Comparison of ENCODE assay signal across 29 cellular contexts in the genomic region with DNA sequence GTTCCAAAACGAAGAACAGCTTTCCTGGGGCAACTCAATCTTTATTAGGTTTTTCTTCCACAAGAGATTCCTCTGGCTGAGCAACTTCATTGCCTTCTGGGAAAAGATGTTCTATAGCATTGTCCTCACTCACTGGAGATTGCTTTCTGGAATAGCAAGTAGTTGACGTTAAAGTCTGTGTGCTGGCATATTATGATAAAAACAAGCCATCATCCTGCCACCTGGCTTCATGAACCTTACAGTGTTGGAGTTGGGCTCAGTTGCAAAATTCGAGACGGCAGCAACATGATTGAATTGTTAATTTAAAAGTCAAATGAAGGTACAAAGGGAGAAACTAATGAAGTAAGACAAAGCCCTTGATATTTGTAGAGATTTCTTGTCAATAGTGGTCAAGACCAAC.
"Had no signal": no experiment of that assay in that cellular context is flagged by ENCODE, and none has a peak within 500 bp of the region (broad histone marks: within the 10 kb centered on the region; RNA-seq: fewer than 3 reads in every experiment).

No MANE protein-coding gene starts in this region.

- H3K27ac Mint-ChIP-seq: stimulated activated effector memory CD8-positive, alpha-beta T cell treated with anti-CD3 and anti-CD28 coated beads, Interleukin-12 subunit alpha, Interleukin-12 subunit beta, amount 100 ng/mL, for 72 hours; stimulated activated memory B cell treated with anti-CD40 and anti-IgM and Interleukin-4, amounts not matched to agents 10 μg/mL and 1 μg/mL and 100 μg/mL, for 72 hours; stimulated activated naive B cell treated with anti-CD40 and anti-IgM and Interleukin-4, amounts not matched to agents 10 μg/mL and 1 μg/mL and 100 μg/mL, for 72 hours; stimulated activated naive CD8-positive, alpha-beta T cell treated with anti-CD3 and anti-CD28 coated beads, Interleukin-15, amount 100 ng/mL, for 72 hours; stimulated activated naive CD8-positive, alpha-beta T cell treated with anti-CD3 and anti-CD28 coated beads, Interleukin-15, Interleukin-2, amounts not matched to agents 100 ng/mL and 50 ng/mL, for 24 hours; type B pancreatic cell had no signal

- H3K4me1 Mint-ChIP-seq: stimulated activated effector memory CD8-positive, alpha-beta T cell treated with anti-CD3 and anti-CD28 coated beads, Interleukin-12 subunit alpha, Interleukin-12 subunit beta, amount 100 ng/mL, for 72 hours; stimulated activated memory B cell treated with anti-CD40 and anti-IgM and Interleukin-4, amounts not matched to agents 10 μg/mL and 1 μg/mL and 100 μg/mL, for 72 hours; stimulated activated naive B cell treated with anti-CD40 and anti-IgM and Interleukin-4, amounts not matched to agents 10 μg/mL and 1 μg/mL and 100 μg/mL, for 72 hours; stimulated activated naive CD8-positive, alpha-beta T cell treated with anti-CD3 and anti-CD28 coated beads, Interleukin-15, amount 100 ng/mL, for 72 hours had no signal

- H3K4me1 ChIP-seq: stomach, suprapubic skin, testis, thyroid gland, tibial artery, tibial nerve, transverse colon, upper lobe of left lung, upper lobe of right lung, uterus, vagina had no signal

- FAIRE-seq: urothelium cell line had no signal

- H3K9me3 ChIP-seq: stomach, testis, thoracic aorta, thyroid gland, tibial artery, tibial nerve, transverse colon, upper lobe of left lung, upper lobe of right lung, uterus, vagina had no signal

- DNase-seq: stimulated activated CD4-positive, alpha-beta T cell treated with anti-CD3 and anti-CD28 coated beads, Interleukin-2, amount 100 ng/mL, for 48 hours; stimulated activated CD4-positive, alpha-beta T cell treated with anti-CD3 and anti-CD28 coated beads, Interleukin-4, amount 100 ng/mL, for 1 hour; stimulated activated CD4-positive, alpha-beta T cell treated with anti-CD3 and anti-CD28 coated beads, Interleukin-4, amount 100 ng/mL, for 24 hours; stimulated activated CD4-positive, alpha-beta T cell treated with anti-CD3 and anti-CD28 coated beads, Interleukin-4, amount 100 ng/mL, for 4 hours; stimulated activated CD8-positive, alpha-beta memory T cell treated with anti-CD3 and anti-CD28 coated beads, Interleukin-4, amount 100 ng/mL, for 48 hours; stimulated activated naive B cell treated with anti-CD40 and anti-IgM and Interleukin-4, amounts not matched to agents 10 μg/mL and 1 μg/mL and 100 μg/mL, for 72 hours; stimulated activated naive CD4-positive, alpha-beta T cell; stimulated activated naive CD4-positive, alpha-beta T cell treated with Interleukin-2 at 50 U/mL for 16 hours; stimulated activated naive CD8-positive, alpha-beta T cell treated with anti-CD3 and anti-CD28 coated beads, Interleukin-15, amount 100 ng/mL, for 72 hours; stimulated activated naive CD8-positive, alpha-beta T cell treated with anti-CD3 and anti-CD28 coated beads, Interleukin-15, Interleukin-2, amounts not matched to agents 100 U/mL and 50 U/mL, for 24 hours; stomach; substantia nigra; testis; thyroid gland; tibial artery; transverse colon; trophoblast cell; upper lobe of left lung; upper lobe of right lung; uterus had no signal

- H3K4me3 ChIP-seq: stomach, suprapubic skin, testis, thoracic aorta, thyroid gland, tibial artery, tibial nerve, transverse colon, upper lobe of left lung, upper lobe of right lung, uterus, vagina had no signal

- ATAC-seq: stimulated activated effector memory CD8-positive, alpha-beta T cell treated with anti-CD3 and anti-CD28 coated beads, Interleukin-12 subunit alpha, Interleukin-12 subunit beta, amount 100 ng/mL, for 72 hours; stimulated activated memory B cell treated with anti-CD40 and anti-IgM and Interleukin-4, amounts not matched to agents 10 μg/mL and 1 μg/mL and 100 μg/mL, for 72 hours; stimulated activated naive B cell treated with anti-CD40 and anti-IgM and Interleukin-4, amounts not matched to agents 10 μg/mL and 1 μg/mL and 100 μg/mL, for 72 hours; stimulated activated naive CD8-positive, alpha-beta T cell treated with anti-CD3 and anti-CD28 coated beads, Interleukin-15, amount 100 ng/mL, for 72 hours; stimulated activated naive CD8-positive, alpha-beta T cell treated with anti-CD3 and anti-CD28 coated beads, Interleukin-15, Interleukin-2, amounts not matched to agents 100 U/mL and 50 U/mL, for 24 hours; upper lobe of right lung had no signal

- H3K27ac ChIP-seq: stomach, suprapubic skin, testis, thoracic aorta, thyroid gland, tibial artery, tibial nerve, transverse colon, upper lobe of left lung, upper lobe of right lung, uterus, vagina had no signal

- H3K27me3 Mint-ChIP-seq: stimulated activated memory B cell treated with anti-CD40 and anti-IgM and Interleukin-4, amounts not matched to agents 10 μg/mL and 1 μg/mL and 100 μg/mL, for 72 hours; stimulated activated naive B cell treated with anti-CD40 and anti-IgM and Interleukin-4, amounts not matched to agents 10 μg/mL and 1 μg/mL and 100 μg/mL, for 72 hours; stimulated activated naive CD8-positive, alpha-beta T cell treated with anti-CD3 and anti-CD28 coated beads, Interleukin-15, amount 100 ng/mL, for 72 hours; stimulated activated naive CD8-positive, alpha-beta T cell treated with anti-CD3 and anti-CD28 coated beads, Interleukin-15, Interleukin-2, amounts not matched to agents 100 ng/mL and 50 ng/mL, for 24 hours; type B pancreatic cell had no signal

- H3K9me3 Mint-ChIP-seq: stimulated activated naive B cell treated with anti-CD40 and anti-IgM and Interleukin-4, amounts not matched to agents 10 μg/mL and 1 μg/mL and 100 μg/mL, for 72 hours; type B pancreatic cell had no signal

- H3K36me3 ChIP-seq: stomach, suprapubic skin, thoracic aorta, thyroid gland, tibial artery, tibial nerve, transverse colon, upper lobe of left lung, upper lobe of right lung, uterus, vagina had no signal

- H3K27me3 ChIP-seq: stomach, suprapubic skin, testis, thyroid gland, tibial artery, tibial nerve, transverse colon, upper lobe of left lung, upper lobe of right lung, uterus, vagina had no signal

- H3K36me3 Mint-ChIP-seq: stimulated activated effector memory CD8-positive, alpha-beta T cell treated with anti-CD3 and anti-CD28 coated beads, Interleukin-12 subunit alpha, Interleukin-12 subunit beta, amount 100 ng/mL, for 72 hours; stimulated activated memory B cell treated with anti-CD40 and anti-IgM and Interleukin-4, amounts not matched to agents 10 μg/mL and 1 μg/mL and 100 μg/mL, for 72 hours; stimulated activated naive B cell treated with anti-CD40 and anti-IgM and Interleukin-4, amounts not matched to agents 10 μg/mL and 1 μg/mL and 100 μg/mL, for 72 hours; type B pancreatic cell had no signal

- H3K4me3 Mint-ChIP-seq: stimulated activated effector memory CD8-positive, alpha-beta T cell treated with anti-CD3 and anti-CD28 coated beads, Interleukin-12 subunit alpha, Interleukin-12 subunit beta, amount 100 ng/mL, for 72 hours; stimulated activated memory B cell treated with anti-CD40 and anti-IgM and Interleukin-4, amounts not matched to agents 10 μg/mL and 1 μg/mL and 100 μg/mL, for 72 hours; stimulated activated naive B cell treated with anti-CD40 and anti-IgM and Interleukin-4, amounts not matched to agents 10 μg/mL and 1 μg/mL and 100 μg/mL, for 72 hours; stimulated activated naive CD8-positive, alpha-beta T cell treated with anti-CD3 and anti-CD28 coated beads, Interleukin-15, amount 100 ng/mL, for 72 hours; stimulated activated naive CD8-positive, alpha-beta T cell treated with anti-CD3 and anti-CD28 coated beads, Interleukin-15, Interleukin-2, amounts not matched to agents 100 ng/mL and 50 ng/mL, for 24 hours; type B pancreatic cell had no signal
